In genomic region chr6:159042003-159042823, GRCh38 we compare ENCODE assay signal across 1 cellular context.
TF ChIP-seq lines count a peak whose summit lies in the region.

No MANE protein-coding gene starts in this region.

TF ChIP-seq in GM12878, 131 proteins besides CTCF, POLR2A, EP300 and RAD21 (continued from another document and continues in another):
- no peak; the same call in 1 of the 2 replicates for TF ChIP-seq ZBTB40 (IDR thresholded peaks at IDR 0.05; ENCODE audit: borderline replicate concordance)
- TF ChIP-seq TBL1XR1 (IDR thresholded peaks at IDR 0.05; ENCODE audit: low read depth, low read length): peak; percentile 25; the same call in 1 of the 2 replicates
- no peak for TF ChIP-seq BACH1 (IDR thresholded peaks at IDR 0.05; ENCODE audit: borderline replicate concordance)
- TF ChIP-seq NFXL1 (IDR thresholded peaks at IDR 0.05; ENCODE audit: borderline replicate concordance): no peak
- TF ChIP-seq EGR1 (IDR thresholded peaks at IDR 0.05; ENCODE audit: borderline replicate concordance in 1 of 2, low read depth in 2 of 2, low read length in 2 of 2): no peak
- TF ChIP-seq NRF1 (conservative IDR thresholded peaks at IDR 0.05; ENCODE audit: low read depth, low read length): no peak
- no peak; the same call in 1 of the 2 replicates for TF ChIP-seq RELB (IDR thresholded peaks at IDR 0.05; ENCODE audit: low read depth)
- no peak for TF ChIP-seq ZBTB33 (IDR thresholded peaks at IDR 0.05)
- TF ChIP-seq CHD1 (IDR thresholded peaks at IDR 0.05; ENCODE audit: low read depth, low read length): no peak
- no peak for TF ChIP-seq ATF2 (IDR thresholded peaks at IDR 0.05; ENCODE audit: low read length)
- peak; percentile 58; the same call in 1 of the 2 replicates for TF ChIP-seq NKRF (conservative IDR thresholded peaks at IDR 0.05)
- no peak for TF ChIP-seq TAF1 (IDR thresholded peaks at IDR 0.05; ENCODE audit: borderline replicate concordance, low read depth, low read length)
- no peak for TF ChIP-seq BCLAF1 (IDR thresholded peaks at IDR 0.05)
- TF ChIP-seq LARP7 (IDR thresholded peaks at IDR 0.05): 0 out of 2 replicates have a peak, but pooled peaks have one; percentile 24
- TF ChIP-seq SIX5 (IDR thresholded peaks at IDR 0.05; ENCODE audit: low read depth, low read length, severe bottlenecking): no peak
- no peak for TF ChIP-seq USF2 (IDR thresholded peaks at IDR 0.05; ENCODE audit: borderline replicate concordance, low read depth, low read length)
- TF ChIP-seq MEF2B (IDR thresholded peaks at IDR 0.05; ENCODE audit: partially characterized antibody, poor library complexity, severe bottlenecking): peak; percentile 34
- TF ChIP-seq USF1 (IDR thresholded peaks at IDR 0.05; ENCODE audit: borderline replicate concordance, extremely low read length, insufficient read depth, low read depth, low read length): no peak
- no peak; the same call in 1 of the 2 replicates for TF ChIP-seq NFIC (IDR thresholded peaks at IDR 0.05; ENCODE audit: low read depth, low read length)
- peak; percentile 56 for TF ChIP-seq GATAD2B (conservative IDR thresholded peaks at IDR 0.05; ENCODE audit: low read depth)
- TF ChIP-seq ESRRA (IDR thresholded peaks at IDR 0.05; ENCODE audit: low read length): no peak; the same call in 1 of the 2 replicates
- TF ChIP-seq NFYA (IDR thresholded peaks at IDR 0.05; ENCODE audit: borderline replicate concordance, low read depth, low read length): no peak
- TF ChIP-seq PML (IDR thresholded peaks at IDR 0.05; ENCODE audit: low read length): no peak
- no peak for TF ChIP-seq KAT2A (conservative IDR thresholded peaks at IDR 0.05; ENCODE audit: control insufficient read depth, low read depth, low read length)
- TF ChIP-seq KLF5 (IDR thresholded peaks at IDR 0.05; ENCODE audit: partially characterized antibody): no peak
- no peak for TF ChIP-seq IRF5 (IDR thresholded peaks at IDR 0.05; ENCODE audit: borderline replicate concordance)
- TF ChIP-seq TCF12 (IDR thresholded peaks at IDR 0.05; ENCODE audit: low read depth, low read length): no peak
- no peak for TF ChIP-seq ZBED1 (IDR thresholded peaks at IDR 0.05; ENCODE audit: borderline replicate concordance)
- no peak for TF ChIP-seq PBX3 (IDR thresholded peaks at IDR 0.05; ENCODE audit: insufficient replicate concordance, low read depth, low read length)
- TF ChIP-seq ZBTB11 (CRISPR knock-in tag; IDR thresholded peaks at IDR 0.05): no peak
- peak; percentile 77 for TF ChIP-seq IKZF1 (conservative IDR thresholded peaks at IDR 0.05)
